Comparison of ENCODE assay signal across 9 cellular contexts in the genomic region with DNA sequence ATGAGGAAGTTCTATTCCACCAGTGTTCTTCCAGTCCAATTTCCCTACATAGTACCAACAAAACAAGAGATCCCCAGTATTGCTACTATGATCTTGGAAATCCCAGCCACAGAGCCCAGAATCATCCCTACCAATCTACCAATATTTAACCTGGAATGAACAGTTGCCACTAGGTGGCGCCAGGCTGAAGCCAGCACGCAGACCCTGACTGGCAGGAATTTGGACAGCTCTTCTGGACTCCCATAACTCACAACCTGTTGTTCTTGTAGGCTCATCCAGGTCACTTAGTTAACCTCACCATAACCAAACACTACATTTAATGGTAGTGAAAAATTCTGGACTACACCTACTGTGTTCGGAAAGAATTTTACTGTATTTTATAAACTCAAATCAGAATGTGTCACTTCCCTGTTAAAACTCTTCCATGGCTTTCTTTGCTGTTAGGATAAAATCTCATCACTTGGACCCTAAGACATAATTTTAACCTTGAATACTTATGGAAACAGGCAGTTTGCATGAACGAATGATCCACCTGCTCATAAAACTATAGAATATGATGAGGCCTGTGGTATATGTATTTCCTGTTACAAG. TPM values are rescaled to one million over a fixed set of nuclear protein-coding genes. Genes with fewer than 3 reads are reported as not detected.
DNase-seq lines count a peak whose midpoint lies in the region; ATAC-seq and TF ChIP-seq lines count a peak whose summit lies in the region.
"Had no signal": no experiment of that assay in that cellular context is flagged by ENCODE, and none has a peak within 500 bp of the region (broad histone marks: within the 10 kb centered on the region; RNA-seq: fewer than 3 reads in every experiment).

No MANE protein-coding gene starts in this region.

- H3K4me1 Mint-ChIP-seq in activated T-cell treated with anti-CD3 and anti-CD28 coated beads, Interleukin-2, amount 50 U/mL, for 4 hours (ENCODE audit: low read depth) = no peaks in the 10 kb centered on the region

- H3K4me3 Mint-ChIP-seq in activated T-cell treated with anti-CD3 and anti-CD28 coated beads, Interleukin-2, amount 50 U/mL, for 4 hours = no peak overlapping the region
- H3K4me3 Mint-ChIP-seq: activated naive CD8-positive, alpha-beta T cell had no signal

- no peaks in the 10 kb centered on the region for H3K27me3 ChIP-seq in OCI-LY1 (ENCODE audit: insufficient read depth, low read length)
- no peaks in the 10 kb centered on the region for H3K27me3 ChIP-seq in osteoblast (ENCODE audit: insufficient read depth, low read length)

- DNase-seq in DMS 273 treated with DMSO at 0.1 percent for 48 hours (lab: John Stamatoyannopoulos, UW) (peak; percentile 36), HT1080 (ENCODE audit: low read depth) (peak; percentile 57), foreskin fibroblast (peak; percentile 38 to 80), osteoblast (ENCODE audit: insufficient read length, low spot score, missing footprints) (no peak)
- DNase-seq in activated T-cell treated with anti-CD3 and anti-CD28 coated beads, Interleukin-2, amount 50 U/mL, for 4 hours = peak; percentile 21

- no peaks in the 10 kb centered on the region for H3K9me2 ChIP-seq in OCI-LY1 (ENCODE audit: low read depth, low read length)

- H2AFZ ChIP-seq in OCI-LY1 (ENCODE audit: low read length) (no peak overlapping the region), osteoblast (ENCODE audit: low read length) (no peak overlapping the region)

- H3K9me3 ChIP-seq in OCI-LY1 (ENCODE audit: low read length) = no peaks in the 10 kb centered on the region
- H3K9me3 ChIP-seq in osteoblast (ENCODE audit: low read depth, low read length) = no peaks in the 10 kb centered on the region

- H3K4me3 ChIP-seq in OCI-LY1 (ENCODE audit: low read depth, low read length, poor library complexity, severe bottlenecking) (no peak overlapping the region), foreskin fibroblast (ENCODE audit: low read depth in 1 of 2, low read length in 2 of 2) (no peak overlapping the region), osteoblast (ENCODE audit: insufficient read depth, low read length) (no peak overlapping the region)

- TF ChIP-seq CTCF in OCI-LY1 (IDR thresholded peaks at IDR 0.05; ENCODE audit: low read length) = peak; percentile 87
- TF ChIP-seq CTCF in foreskin fibroblast (IDR thresholded peaks at IDR 0.05; ENCODE audit: low read depth, low read length) = peak; percentile 87
- peak; percentile 97 for TF ChIP-seq CTCF in osteoblast (IDR thresholded peaks at IDR 0.05; ENCODE audit: extremely low read depth, low read depth, low read length)

- H3K9ac ChIP-seq in OCI-LY1 (ENCODE audit: low read length) = no peak overlapping the region

- H3K79me2 ChIP-seq in OCI-LY1 (ENCODE audit: insufficient read depth, low read length) (no peaks in the 10 kb centered on the region), osteoblast (ENCODE audit: insufficient read depth, low read length) (no peaks in the 10 kb centered on the region)

- no peaks in the 10 kb centered on the region for H3K9me3 Mint-ChIP-seq in activated T-cell treated with anti-CD3 and anti-CD28 coated beads, Interleukin-2, amount 50 U/mL, for 4 hours

- H4K20me1 ChIP-seq in OCI-LY1 (ENCODE audit: insufficient read depth, low read length) = no peaks in the 10 kb centered on the region
- H4K20me1 ChIP-seq in osteoblast (ENCODE audit: insufficient read depth, low read length) = no peaks in the 10 kb centered on the region

- H3K4me1 ChIP-seq in OCI-LY1 (ENCODE audit: insufficient read depth, low read length, severe bottlenecking) (no peaks in the 10 kb centered on the region), osteoblast (ENCODE audit: insufficient read depth, low read length) (no peaks in the 10 kb centered on the region)

- peaks cover 4% of the 10 kb centered on the region for H3K27me3 Mint-ChIP-seq in activated T-cell treated with anti-CD3 and anti-CD28 coated beads, Interleukin-2, amount 50 U/mL, for 4 hours (ENCODE audit: low read depth)

- H3K27ac ChIP-seq in OCI-LY1 (ENCODE audit: low read depth, low read length, poor library complexity, severe bottlenecking) = no peak overlapping the region
- H3K27ac ChIP-seq in osteoblast (ENCODE audit: low read depth, low read length) = no peak overlapping the region

- H3F3A ChIP-seq in OCI-LY1 (ENCODE audit: insufficient read depth, low read length) = no peaks in the 10 kb centered on the region

- peak; percentile 84 for ATAC-seq in GM21367 (IDR thresholded peaks at IDR 0.05; ENCODE audit: unreplicated experiment)
- peak in 1 of 2 donors; percentile 48 for ATAC-seq in activated T-cell treated with anti-CD3 and anti-CD28 coated beads, Interleukin-2, amount 50 U/mL, for 4 hours
- ATAC-seq in HG02840 (IDR thresholded peaks at IDR 0.05; ENCODE audit: low FRiP score, unreplicated experiment) = no peak

- no peaks in the 10 kb centered on the region for H3K36me3 Mint-ChIP-seq in activated T-cell treated with anti-CD3 and anti-CD28 coated beads, Interleukin-2, amount 50 U/mL, for 4 hours (ENCODE audit: insufficient read depth)
- H3K36me3 Mint-ChIP-seq: activated naive CD8-positive, alpha-beta T cell had no signal

- H3K4me2 ChIP-seq in OCI-LY1 (ENCODE audit: low read length) (no peak overlapping the region), osteoblast (ENCODE audit: insufficient read depth, low read length) (no peak overlapping the region)

- H3K36me3 ChIP-seq in OCI-LY1 (ENCODE audit: insufficient read depth, low read length) = no peaks in the 10 kb centered on the region
- H3K36me3 ChIP-seq in osteoblast (ENCODE audit: insufficient read depth, low read length) = no peaks in the 10 kb centered on the region

RNA-seq across cellular contexts. Expression of gene SLC38A11, which starts 59.8 kb away (rescaled TPM):
- not detected in 2 replicates for total RNA-seq in HT1080 (2014; rRNA removed; shearing (Covaris generic))
- polyA plus RNA-seq in HT1080 (2015; cell fraction: cytosol; rRNA removed) = not detected in 2 replicates
- not detected in 2 replicates for polyA plus RNA-seq in HT1080 (2015; cell fraction: nucleus; rRNA removed)
- total RNA-seq in activated T-cell treated with anti-CD3 and anti-CD28 coated beads, Interleukin-2, amount 50 U/mL, for 4 hours = not detected
- not detected in 2 replicates for total RNA-seq in osteoblast
